11 cellular contexts compared by ENCODE assay signal in genomic region chr6:154356690-154357089, GRCh38. TPM values are rescaled to one million over a fixed set of nuclear protein-coding genes. Genes with fewer than 3 reads are reported as not detected.
DNase-seq lines count a peak whose midpoint lies in the region; ATAC-seq and TF ChIP-seq lines count a peak whose summit lies in the region.
"Had no signal": no experiment of that assay in that cellular context is flagged by ENCODE, and none has a peak within 500 bp of the region (broad histone marks: within the 10 kb centered on the region; RNA-seq: fewer than 3 reads in every experiment).

A gene with protein sequence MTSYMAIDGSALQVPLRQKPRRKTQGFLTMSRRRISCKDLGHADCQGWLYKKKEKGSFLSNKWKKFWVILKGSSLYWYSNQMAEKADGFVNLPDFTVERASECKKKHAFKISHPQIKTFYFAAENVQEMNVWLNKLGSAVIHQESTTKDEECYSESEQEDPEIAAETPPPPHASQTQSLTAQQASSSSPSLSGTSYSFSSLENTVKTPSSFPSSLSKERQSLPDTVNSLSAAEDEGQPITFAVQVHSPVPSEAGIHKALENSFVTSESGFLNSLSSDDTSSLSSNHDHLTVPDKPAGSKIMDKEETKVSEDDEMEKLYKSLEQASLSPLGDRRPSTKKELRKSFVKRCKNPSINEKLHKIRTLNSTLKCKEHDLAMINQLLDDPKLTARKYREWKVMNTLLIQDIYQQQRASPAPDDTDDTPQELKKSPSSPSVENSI (minus strand): TSS chr6:154356803. CDS start chr6:154265947, 90,856 bp downstream.

- CTCF ChIA-PET in activated B cell treated with CpG ODN at 0.5 μM for 24 hours (lab: Charles Lee): no interaction called here

- H3K27ac Mint-ChIP-seq in activated B cell treated with CpG ODN at 0.5 μM for 24 hours (peak within 1 kb of the TSS; percentile 1), chondrocyte (ENCODE audit: unreplicated experiment) (no peak within 1 kb of the TSS)
- H3K27ac Mint-ChIP-seq in naive thymus-derived CD8-positive, alpha-beta T cell: peak within 1 kb of the TSS in 3 of 10 donors; percentile 1 to 60 (median 9)

- H3K4me1 Mint-ChIP-seq in activated B cell treated with CpG ODN at 0.5 μM for 24 hours: peaks cover 49% of the 10 kb centered on the region
- H3K4me1 Mint-ChIP-seq in naive thymus-derived CD8-positive, alpha-beta T cell: peaks cover 18 to 48% (median 38%) of the 10 kb centered on the region in 4 donors
- peaks cover 5% of the 10 kb centered on the region for H3K4me1 Mint-ChIP-seq in chondrocyte (ENCODE audit: low read depth)

- DNase-seq in activated B cell treated with CpG ODN at 0.5 μM for 24 hours (no peak), GOT3 (lab: John Stamatoyannopoulos, UW) (no peak), chondrocyte (ENCODE audit: low spot score) (no peak), kidney tubule cell (ENCODE audit: low spot score) (no peak), epidermal melanocyte (ENCODE audit: insufficient read length, low spot score) (no peak)
- DNase-seq in naive thymus-derived CD8-positive, alpha-beta T cell: no peak
- DNase-seq: NCI-H1048, T-helper 1 cell had no signal

- H3K36me3 Mint-ChIP-seq in activated B cell treated with CpG ODN at 0.5 μM for 24 hours (ENCODE audit: low read depth) (no peaks in the 10 kb centered on the region), chondrocyte (ENCODE audit: low read depth) (no peaks in the 10 kb centered on the region)
- H3K36me3 Mint-ChIP-seq in naive thymus-derived CD8-positive, alpha-beta T cell: peaks cover 0 to 2% (median 0%) of the 10 kb centered on the region in 3 donors

- H3K27me3 Mint-ChIP-seq in activated B cell treated with CpG ODN at 0.5 μM for 24 hours (peaks cover 2% of the 10 kb centered on the region), chondrocyte (ENCODE audit: low read depth) (no peaks in the 10 kb centered on the region)
- peaks cover 0 to 2% (median 0%) of the 10 kb centered on the region in 5 donors for H3K27me3 Mint-ChIP-seq in naive thymus-derived CD8-positive, alpha-beta T cell

- POLR2A ChIA-PET in activated B cell treated with CpG ODN at 0.5 μM for 24 hours (lab: Charles Lee): no interaction called here
- POLR2A ChIA-PET in naive thymus-derived CD8-positive, alpha-beta T cell (lab: Charles Lee): no interaction called here

- intact Hi-C loops in activated B cell treated with CpG ODN at 0.5 μM for 24 hours (cut with micrococcal nuclease): loop anchor here (1.0 kb wide), 1 partner anchor 54 kb away; no protein-coding TSS in a partner anchor

- ATAC-seq in GM18498 (IDR thresholded peaks at IDR 0.05; ENCODE audit: unreplicated experiment) (peak; percentile 28), HG02885 (IDR thresholded peaks at IDR 0.05; ENCODE audit: poor library complexity, unreplicated experiment) (peak; percentile 17), activated B cell treated with CpG ODN at 0.5 μM for 24 hours (ENCODE audit: low read depth) (peak; percentile 42)
- ATAC-seq in naive thymus-derived CD8-positive, alpha-beta T cell: no peak

- no peak within 1 kb of the TSS for H3K4me3 Mint-ChIP-seq in activated B cell treated with CpG ODN at 0.5 μM for 24 hours
- no peak within 1 kb of the TSS for H3K4me3 Mint-ChIP-seq in naive thymus-derived CD8-positive, alpha-beta T cell
- no peak within 1 kb of the TSS for H3K4me3 Mint-ChIP-seq in chondrocyte (ENCODE audit: unreplicated experiment)

- no peak for TF ChIP-seq CTCF in activated B cell treated with CpG ODN at 0.5 μM for 24 hours (IDR thresholded peaks at IDR 0.05)
- TF ChIP-seq CTCF in chondrocyte (IDR thresholded peaks at IDR 0.05): no peak

- H3K9me3 Mint-ChIP-seq in activated B cell treated with CpG ODN at 0.5 μM for 24 hours: no peaks in the 10 kb centered on the region
- H3K9me3 Mint-ChIP-seq in naive thymus-derived CD8-positive, alpha-beta T cell: peaks cover 0 to 11% (median 0%) of the 10 kb centered on the region in 9 donors
- no peaks in the 10 kb centered on the region for H3K9me3 Mint-ChIP-seq in chondrocyte (ENCODE audit: low read depth)

RNA-seq across cellular contexts. Expression of the gene that starts here (rescaled TPM):
- total RNA-seq in activated B cell treated with CpG ODN at 0.5 μM for 24 hours: 1.8 and 2.1 TPM in 2 replicates
- 100 to 1,000 TPM in 1 of 2 experiments, 10 to 100 TPM in 1; 98.8 to 102 TPM for total RNA-seq in naive thymus-derived CD8-positive, alpha-beta T cell
- polyA plus RNA-seq in naive thymus-derived CD8-positive, alpha-beta T cell: 10 to 100 TPM; 80.9 to 91.7 (median 83.4) TPM
- total RNA-seq in chondrocyte: not detected in 3 replicates
- total RNA-seq: Daoy had no signal

Comparison
In these comparisons a context has a peak if more than half of its experiments do, and no peak if none do; other contexts are left out.
1. RNA of the gene that starts here (total RNA-seq): 98.8 to 102 TPM in naive thymus-derived CD8-positive, alpha-beta T cell; 1.8 to 2.1 TPM in activated B cell treated with CpG ODN at 0.5 μM for 24 hours and not detected in chondrocyte; every median in the first group is over 10 times any median in the second.
2. ATAC-seq: peak in GM18498 (single experiment), HG02885 (single experiment) and activated B cell treated with CpG ODN at 0.5 μM for 24 hours (single experiment); none in naive thymus-derived CD8-positive, alpha-beta T cell (0 of 2).